8 cellular contexts compared by ENCODE assay signal in the genomic region with DNA sequence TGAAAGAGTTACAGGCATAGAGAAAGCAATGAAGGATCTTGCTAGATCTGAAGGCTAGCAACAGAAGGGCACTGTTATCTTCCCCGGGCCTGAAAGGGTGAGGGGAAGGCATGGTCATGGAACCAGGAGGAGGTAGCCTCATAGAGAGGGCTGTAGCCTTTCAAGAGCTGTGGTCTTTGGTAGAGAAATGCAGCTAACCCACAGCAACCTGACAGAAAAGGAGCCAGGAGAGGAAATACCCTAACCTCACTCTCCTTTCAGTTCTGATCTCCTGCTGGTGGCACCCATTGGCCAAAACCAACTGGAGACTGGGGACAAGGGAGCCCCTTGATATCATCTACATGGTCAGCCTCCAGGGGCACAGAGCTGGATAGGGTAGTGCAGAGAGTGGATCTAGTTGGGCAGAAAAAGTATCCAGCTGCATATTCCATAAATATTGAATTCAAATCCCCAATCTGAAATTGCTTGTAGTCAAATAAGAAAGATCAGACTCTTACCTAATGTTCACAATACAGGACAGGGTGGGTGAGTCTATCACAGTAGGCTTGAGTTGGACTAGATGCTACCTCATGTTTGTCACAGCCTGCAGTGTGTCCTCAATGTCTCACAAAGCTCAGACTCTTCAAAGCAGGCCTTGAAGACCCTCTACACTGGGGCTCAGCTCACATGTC.
DNase-seq lines count a peak whose midpoint lies in the region; ATAC-seq and TF ChIP-seq lines count a peak whose summit lies in the region.

No MANE protein-coding gene starts in this region.

- H3K79me2 ChIP-seq in hepatocyte, result no peaks in the 10 kb centered on the region

- H3K9me3 Mint-ChIP-seq in Calu3 (ENCODE audit: low read depth, unreplicated experiment), result no peaks in the 10 kb centered on the region

- no peaks in the 10 kb centered on the region for H3K36me3 Mint-ChIP-seq in Calu3 (ENCODE audit: insufficient read depth, unreplicated experiment)

- ATAC-seq in GM18505 (IDR thresholded peaks at IDR 0.05; ENCODE audit: unreplicated experiment) (peak; percentile 79), GM21381 (IDR thresholded peaks at IDR 0.05; ENCODE audit: unreplicated experiment) (peak; percentile 81), HG03439 (IDR thresholded peaks at IDR 0.05; ENCODE audit: unreplicated experiment) (peak; percentile 66), SK-N-SH treated with all-trans-retinoic acid at 6 μM for 48 hours (no peak)

- no peaks in the 10 kb centered on the region for H3K27me3 Mint-ChIP-seq in Calu3 (ENCODE audit: unreplicated experiment)

- H3K27ac Mint-ChIP-seq in Calu3 (ENCODE audit: unreplicated experiment), result no peak overlapping the region

- no peak overlapping the region for H2AFZ ChIP-seq in hepatocyte

- no peak overlapping the region for H3K4me2 ChIP-seq in hepatocyte

- no peaks in the 10 kb centered on the region for H4K20me1 ChIP-seq in hepatocyte (ENCODE audit: insufficient read depth, poor library complexity, severe bottlenecking)

- DNase-seq in hepatocyte (ENCODE audit: low spot score), result no peak
- DNase-seq in caudate nucleus (lab: John Stamatoyannopoulos, UW), result no peak
- no peak for DNase-seq in Calu3
- no peak for DNase-seq in tibial artery

- TF ChIP-seq POLR2A in GM18505 (IDR thresholded peaks at IDR 0.05; ENCODE audit: borderline replicate concordance, extremely low read depth, insufficient read depth, insufficient read length), result no peak

- BruUV-seq in Calu3 (replicated peaks; lab: Mats Ljungman, UMichigan), result no TSS peak

- H3K9me3 ChIP-seq in hepatocyte (ENCODE audit: low read depth), result no peaks in the 10 kb centered on the region
- H3K9me3 ChIP-seq in tibial artery, result no peaks in the 10 kb centered on the region

- intact Hi-C loops in Calu3 (cut with micrococcal nuclease; ENCODE audit: unreplicated experiment) (no loop called here), tibial artery (cut with DNase I; ENCODE audit: low total_unique reads) (no loop called here)

- no peak overlapping the region for H3K4me3 Mint-ChIP-seq in Calu3 (ENCODE audit: low read depth, unreplicated experiment)

- no peak overlapping the region for H3K4me3 ChIP-seq in hepatocyte
- H3K4me3 ChIP-seq in tibial artery, result no peak overlapping the region

- H3K27ac ChIP-seq in hepatocyte (peak overlapping the region; percentile 58), caudate nucleus (ENCODE audit: low read depth, low read length) (no peak overlapping the region), tibial artery (no peak overlapping the region)

- CTCF ChIA-PET in Calu3 (lab: Charles Lee), result interaction anchor here (0.9 to 1.1 kb wide), 4 partner anchors 17 to 38 kb away, joined by 3 to 4 read pairs (median 3); no protein-coding TSS in a partner anchor

- H3K4me1 Mint-ChIP-seq in Calu3 (ENCODE audit: low read depth, unreplicated experiment), result peaks cover 33% of the 10 kb centered on the region

- H3K27me3 ChIP-seq in hepatocyte, result no peaks in the 10 kb centered on the region
- H3K27me3 ChIP-seq in tibial artery, result no peaks in the 10 kb centered on the region

- no peaks in the 10 kb centered on the region for H3K9me2 ChIP-seq in hepatocyte (replicated peaks; ENCODE audit: insufficient read depth)

- H3K36me3 ChIP-seq in hepatocyte (replicated peaks; ENCODE audit: insufficient read depth, low read depth) (no peaks in the 10 kb centered on the region), tibial artery (no peaks in the 10 kb centered on the region)

- TF ChIP-seq CTCF in hepatocyte (IDR thresholded peaks at IDR 0.05; ENCODE audit: poor library complexity) (no peak), Calu3 (IDR thresholded peaks at IDR 0.05; ENCODE audit: unreplicated experiment) (no peak), tibial artery (IDR thresholded peaks at IDR 0.05) (no peak)

- peaks cover 15% of the 10 kb centered on the region for H3K4me1 ChIP-seq in hepatocyte (ENCODE audit: insufficient read depth)
- H3K4me1 ChIP-seq in tibial artery, result no peaks in the 10 kb centered on the region

- 83% methylated on average over 1 of the region's 1 CpG for WGBS in hepatocyte (ENCODE audit: low lambda C conversion rate, missing lambda C conversion rate)

TF ChIP-seq in SK-N-SH treated with all-trans-retinoic acid at 6 μM for 48 hours, 23 proteins besides CTCF, POLR2A, EP300 and RAD21:
- TF ChIP-seq ZNF8 (CRISPR knock-in tag; IDR thresholded peaks at IDR 0.05) (no peak), CREB5 (CRISPR knock-in tag; IDR thresholded peaks at IDR 0.05; ENCODE audit: low read depth) (no peak), ZNF565 (CRISPR knock-in tag; conservative IDR thresholded peaks at IDR 0.05; ENCODE audit: low read depth) (no peak), ESRRG (CRISPR knock-in tag; IDR thresholded peaks at IDR 0.05) (no peak), SNAI2 (CRISPR knock-in tag; IDR thresholded peaks at IDR 0.05) (no peak), TCF4 (CRISPR knock-in tag; IDR thresholded peaks at IDR 0.05; ENCODE audit: borderline replicate concordance) (no peak), ISL1 (CRISPR knock-in tag; IDR thresholded peaks at IDR 0.05) (no peak), RARB (CRISPR knock-in tag; IDR thresholded peaks at IDR 0.05) (no peak), ZFP3 (CRISPR knock-in tag; IDR thresholded peaks at IDR 0.05) (no peak), TOX (CRISPR knock-in tag; IDR thresholded peaks at IDR 0.05; ENCODE audit: borderline replicate concordance) (no peak), ZFP30 (CRISPR knock-in tag; IDR thresholded peaks at IDR 0.05) (no peak), OSR1 (CRISPR knock-in tag; IDR thresholded peaks at IDR 0.05) (no peak), ARNTL (CRISPR knock-in tag; IDR thresholded peaks at IDR 0.05; ENCODE audit: borderline replicate concordance, low read depth) (no peak), PPARA (CRISPR knock-in tag; IDR thresholded peaks at IDR 0.05; ENCODE audit: borderline replicate concordance) (no peak), PATZ1 (CRISPR knock-in tag; IDR thresholded peaks at IDR 0.05; ENCODE audit: borderline replicate concordance) (no peak), GLIS3 (CRISPR knock-in tag; IDR thresholded peaks at IDR 0.05) (no peak)
- TF ChIP-seq, protein P1, sequence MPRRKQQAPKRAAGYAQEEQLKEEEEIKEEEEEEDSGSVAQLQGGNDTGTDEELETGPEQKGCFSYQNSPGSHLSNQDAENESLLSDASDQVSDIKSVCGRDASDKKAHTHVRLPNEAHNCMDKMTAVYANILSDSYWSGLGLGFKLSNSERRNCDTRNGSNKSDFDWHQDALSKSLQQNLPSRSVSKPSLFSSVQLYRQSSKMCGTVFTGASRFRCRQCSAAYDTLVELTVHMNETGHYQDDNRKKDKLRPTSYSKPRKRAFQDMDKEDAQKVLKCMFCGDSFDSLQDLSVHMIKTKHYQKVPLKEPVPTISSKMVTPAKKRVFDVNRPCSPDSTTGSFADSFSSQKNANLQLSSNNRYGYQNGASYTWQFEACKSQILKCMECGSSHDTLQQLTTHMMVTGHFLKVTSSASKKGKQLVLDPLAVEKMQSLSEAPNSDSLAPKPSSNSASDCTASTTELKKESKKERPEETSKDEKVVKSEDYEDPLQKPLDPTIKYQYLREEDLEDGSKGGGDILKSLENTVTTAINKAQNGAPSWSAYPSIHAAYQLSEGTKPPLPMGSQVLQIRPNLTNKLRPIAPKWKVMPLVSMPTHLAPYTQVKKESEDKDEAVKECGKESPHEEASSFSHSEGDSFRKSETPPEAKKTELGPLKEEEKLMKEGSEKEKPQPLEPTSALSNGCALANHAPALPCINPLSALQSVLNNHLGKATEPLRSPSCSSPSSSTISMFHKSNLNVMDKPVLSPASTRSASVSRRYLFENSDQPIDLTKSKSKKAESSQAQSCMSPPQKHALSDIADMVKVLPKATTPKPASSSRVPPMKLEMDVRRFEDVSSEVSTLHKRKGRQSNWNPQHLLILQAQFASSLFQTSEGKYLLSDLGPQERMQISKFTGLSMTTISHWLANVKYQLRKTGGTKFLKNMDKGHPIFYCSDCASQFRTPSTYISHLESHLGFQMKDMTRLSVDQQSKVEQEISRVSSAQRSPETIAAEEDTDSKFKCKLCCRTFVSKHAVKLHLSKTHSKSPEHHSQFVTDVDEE (CRISPR knock-in tag; IDR thresholded peaks at IDR 0.05), result no peak
